ENCODE assay signal across 1 cellular context in the genomic region with DNA sequence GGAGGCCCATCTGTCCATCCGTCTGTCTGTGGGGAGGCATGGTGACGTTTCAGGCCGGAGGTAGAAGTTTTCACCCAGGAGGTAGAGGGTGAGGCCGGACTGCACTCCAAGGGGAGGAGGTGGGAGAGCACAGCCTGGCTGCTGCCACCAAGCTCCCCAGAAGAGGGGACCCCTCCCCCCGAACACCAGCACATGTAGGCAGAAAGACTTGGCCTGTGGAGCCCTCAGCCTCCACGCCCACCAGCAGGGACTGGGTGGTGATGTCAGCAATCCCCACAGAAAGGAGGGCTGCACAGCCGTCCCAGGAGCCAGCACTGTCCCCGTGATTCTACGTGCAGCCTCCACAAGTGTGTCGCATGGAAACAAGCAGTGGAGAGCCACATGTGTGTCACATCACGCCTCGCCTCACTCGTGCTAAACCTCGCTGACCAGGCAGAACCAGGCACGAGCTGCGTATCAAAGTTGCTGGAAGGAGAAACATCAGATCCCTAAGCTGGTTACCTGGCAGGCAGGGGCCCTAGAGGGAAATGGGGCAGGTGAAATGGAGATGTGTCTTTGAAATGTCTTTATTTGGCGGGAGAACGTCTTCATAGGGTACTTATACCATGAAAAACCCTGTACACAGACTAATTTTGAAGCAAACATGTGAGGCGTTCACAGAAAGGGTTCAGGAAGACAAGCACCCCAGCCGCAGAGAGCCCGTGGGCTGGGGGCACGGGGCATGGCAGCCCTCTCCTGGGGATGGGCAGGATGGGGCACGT.
TF ChIP-seq lines count a peak whose summit lies in the region.

No MANE protein-coding gene starts in this region.

TF ChIP-seq in HepG2, 621 proteins besides CTCF, POLR2A, EP300 and RAD21:
- TF ChIP-seq DR1 (CRISPR knock-in tag; IDR thresholded peaks at IDR 0.05) (0 out of 2 replicates have a peak, but pooled peaks have one; percentile 6), POLR2AphosphoS5 (IDR thresholded peaks at IDR 0.05; ENCODE audit: low read depth, low read length) (no peak)
